ENCODE assay signal across 28 cellular contexts in the genomic region with DNA sequence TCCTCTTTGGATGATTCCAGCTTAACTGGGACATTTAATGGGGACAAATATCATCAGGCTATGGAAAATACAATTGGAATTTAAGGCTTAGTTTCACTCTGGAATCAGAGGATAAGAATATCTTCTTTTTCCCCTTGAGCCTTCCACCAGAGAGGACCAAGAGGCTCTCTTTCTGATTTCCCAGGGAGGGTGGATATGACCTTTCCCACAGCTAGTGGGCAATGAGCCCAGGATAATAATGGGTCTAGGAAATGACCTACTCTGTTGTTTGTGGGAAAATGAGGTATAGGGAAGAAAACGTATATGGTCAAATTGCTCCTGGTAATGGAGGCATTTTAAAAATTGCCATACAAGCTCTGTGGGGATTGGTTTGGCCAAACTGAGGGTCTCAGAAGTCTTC. TPM values are rescaled to one million over a fixed set of nuclear protein-coding genes. Genes with fewer than 3 reads are reported as not detected.
"Had no signal": no experiment of that assay in that cellular context is flagged by ENCODE, and none has a peak within 500 bp of the region (broad histone marks: within the 10 kb centered on the region; RNA-seq: fewer than 3 reads in every experiment).

No MANE protein-coding gene starts in this region.

- H3K9ac ChIP-seq: SK-N-SH had no signal

- H3K27me3 ChIP-seq: MG63, Peyer's patch had no signal

- H3K36me3 ChIP-seq: MG63, Peyer's patch had no signal

- H3K4me2 ChIP-seq: PC-9, SK-N-SH had no signal

- H3K9me2 ChIP-seq: SK-N-SH had no signal

- ATAC-seq: HepG2 had no signal

- FAIRE-seq: HepG2 had no signal

- H3K27ac ChIP-seq: PC-9, Peyer's patch had no signal

- H3K4me1 ChIP-seq: Peyer's patch had no signal

- DNase-seq: IMR-90; Karpas-422; KG1; MG63; NCI-H1092; NCI-H1105 treated with DMSO at 0.1 percent for 48 hours; NCI-H1417 treated with DMSO at 0.1 percent for 48 hours; NCI-H146; NCI-H1694 treated with DMSO at 0.1 percent for 48 hours; NCI-H1930; NCI-H2081; NCI-H2107; NCI-H2227 treated with DMSO at 0.1 percent for 48 hours; NCI-H524; NCI-H526 treated with DMSO at 0.1 percent for 48 hours; NCI-H748 treated with DMSO at 0.1 percent for 48 hours; NK-92 treated with Interleukin-12 subunit alpha and Interleukin-12 subunit beta, amount 100 ng/mL, for 24 hours; PC-9; Peyer's patch; SHP77; SK-N-SH; SW 1271 had no signal

- H3K9me3 ChIP-seq: MG63, Peyer's patch, SK-N-SH had no signal

- H2AFZ ChIP-seq: PC-9 had no signal

- H3K4me3 ChIP-seq: MG63, PC-9, Peyer's patch had no signal

RNA-seq across cellular contexts. Expression of a gene that starts 1.9 kb away (rescaled TPM):
- total RNA-seq: HepG2, HT1080, IMR-90, NCI-H460, OCI-LY7, PC-9, Peyer's patch, RPMI7951, SK-MEL-5 had no signal
- polyA plus RNA-seq: HepG2, IMR-90, SK-N-SH had no signal

RNA-seq across cellular contexts. Expression of a gene that starts 18.1 kb away (rescaled TPM):
- total RNA-seq: HepG2, HT1080, IMR-90, NCI-H460, OCI-LY7, PC-9, Peyer's patch, RPMI7951, SK-MEL-5 had no signal
- polyA plus RNA-seq: HepG2, IMR-90, SK-N-SH had no signal

RNA-seq across cellular contexts. Expression of a gene that starts 27.4 kb away (rescaled TPM):
- total RNA-seq: HepG2, HT1080, IMR-90, NCI-H460, OCI-LY7, PC-9, Peyer's patch, RPMI7951, SK-MEL-5 had no signal
- polyA plus RNA-seq: HepG2, IMR-90, SK-N-SH had no signal

RNA-seq across cellular contexts. Expression of a gene that starts 52.8 kb away (rescaled TPM):
- total RNA-seq: HepG2, HT1080, IMR-90, NCI-H460, OCI-LY7, PC-9, Peyer's patch, RPMI7951, SK-MEL-5 had no signal
- polyA plus RNA-seq: HepG2, IMR-90, SK-N-SH had no signal
